In genomic region chr9:121299467-121300282, GRCh38 we compare ENCODE assay signal across 1 cellular context.
TF ChIP-seq lines count a peak whose summit lies in the region.

No MANE protein-coding gene starts in this region.

TF ChIP-seq in HepG2, 621 proteins besides CTCF, POLR2A, EP300 and RAD21 (continued from another document and continues in another):
- TF ChIP-seq FUBP1 (CRISPR knock-in tag; IDR thresholded peaks at IDR 0.05; ENCODE audit: borderline replicate concordance) = no peak
- TF ChIP-seq ZNF879 (CRISPR knock-in tag; IDR thresholded peaks at IDR 0.05) = no peak
- no peak for TF ChIP-seq HOXA9 (CRISPR knock-in tag; IDR thresholded peaks at IDR 0.05; ENCODE audit: borderline replicate concordance)
- no peak for TF ChIP-seq ZNF556 (CRISPR knock-in tag; IDR thresholded peaks at IDR 0.05; ENCODE audit: borderline replicate concordance)
- TF ChIP-seq ZBTB4 (CRISPR knock-in tag; IDR thresholded peaks at IDR 0.05; ENCODE audit: borderline replicate concordance) = no peak
- no peak for TF ChIP-seq SETDB1 (CRISPR knock-in tag; IDR thresholded peaks at IDR 0.05; ENCODE audit: borderline replicate concordance)
- TF ChIP-seq DNMT1 (CRISPR knock-in tag; IDR thresholded peaks at IDR 0.05) = no peak; the same call in 1 of the 2 replicates
- TF ChIP-seq ZNF468 (CRISPR knock-in tag; IDR thresholded peaks at IDR 0.05) = no peak
- TF ChIP-seq DNMT3B (CRISPR knock-in tag; conservative IDR thresholded peaks at IDR 0.05) = no peak
- TF ChIP-seq RELA (CRISPR knock-in tag; IDR thresholded peaks at IDR 0.05) = no peak
- TF ChIP-seq KDM5A (IDR thresholded peaks at IDR 0.05; ENCODE audit: borderline replicate concordance, low read length) = no peak
- TF ChIP-seq NR3C1 (CRISPR knock-in tag; IDR thresholded peaks at IDR 0.05) = no peak
- TF ChIP-seq POLR2AphosphoS2 (IDR thresholded peaks at IDR 0.05; ENCODE audit: low read depth, low read length) = no peak
- TF ChIP-seq JDP2 (CRISPR knock-in tag; IDR thresholded peaks at IDR 0.05; ENCODE audit: borderline replicate concordance) = no peak
- peak; percentile 61; the same call in 1 of the 2 replicates for TF ChIP-seq ZXDC (CRISPR knock-in tag; IDR thresholded peaks at IDR 0.05)
- TF ChIP-seq ZZZ3 (CRISPR knock-in tag; IDR thresholded peaks at IDR 0.05; ENCODE audit: borderline replicate concordance) = no peak
- TF ChIP-seq ZNF768 (CRISPR knock-in tag; IDR thresholded peaks at IDR 0.05) = peak; percentile 85
- TF ChIP-seq ZNF737 (CRISPR knock-in tag; IDR thresholded peaks at IDR 0.05; ENCODE audit: borderline replicate concordance) = no peak
- no peak for TF ChIP-seq ATM (IDR thresholded peaks at IDR 0.05; ENCODE audit: borderline replicate concordance)
- TF ChIP-seq TFE3 (CRISPR knock-in tag; IDR thresholded peaks at IDR 0.05) = peak; percentile 16; the same call in 1 of the 2 replicates
- no peak for TF ChIP-seq ZNF7 (CRISPR knock-in tag; IDR thresholded peaks at IDR 0.05)
- TF ChIP-seq CHCHD3 (CRISPR knock-in tag; IDR thresholded peaks at IDR 0.05) = no peak
- no peak for TF ChIP-seq ZBTB3 (CRISPR knock-in tag; IDR thresholded peaks at IDR 0.05; ENCODE audit: borderline replicate concordance, low read depth)
- no peak for TF ChIP-seq TEAD3 (CRISPR knock-in tag; optimal IDR thresholded peaks at IDR 0.05; ENCODE audit: borderline replicate concordance)
- TF ChIP-seq PATZ1 (CRISPR knock-in tag; IDR thresholded peaks at IDR 0.05) = peak; percentile 79
- 0 out of 2 replicates have a peak, but pooled peaks have one; percentile 39 for TF ChIP-seq SRY (CRISPR knock-in tag; IDR thresholded peaks at IDR 0.05)
- no peak for TF ChIP-seq THAP7 (CRISPR knock-in tag; IDR thresholded peaks at IDR 0.05)
- no peak for TF ChIP-seq GMEB2 (CRISPR knock-in tag; IDR thresholded peaks at IDR 0.05; ENCODE audit: low read depth)
- no peak; the same call in 1 of the 2 replicates for TF ChIP-seq BRD4 (CRISPR knock-in tag; IDR thresholded peaks at IDR 0.05)
- TF ChIP-seq WIZ (CRISPR knock-in tag; IDR thresholded peaks at IDR 0.05) = 0 out of 2 replicates have a peak, but pooled peaks have one; percentile 33
- no peak for TF ChIP-seq NONO (IDR thresholded peaks at IDR 0.05)
- TF ChIP-seq NONO (CRISPR knock-in tag; conservative IDR thresholded peaks at IDR 0.05) = no peak; the same call in 1 of the 2 replicates
- TF ChIP-seq TAF15 (IDR thresholded peaks at IDR 0.05; ENCODE audit: low read depth, low read length, poor library complexity, severe bottlenecking) = no peak
- peak; percentile 62; the same call in 1 of the 2 replicates for TF ChIP-seq ONECUT2 (CRISPR knock-in tag; IDR thresholded peaks at IDR 0.05)
- peak; percentile 52; the same call in 1 of the 2 replicates for TF ChIP-seq ZNF160 (CRISPR knock-in tag; IDR thresholded peaks at IDR 0.05)
- no peak for TF ChIP-seq RFXANK (CRISPR knock-in tag; IDR thresholded peaks at IDR 0.05)
- TF ChIP-seq KDM2A (CRISPR knock-in tag; IDR thresholded peaks at IDR 0.05; ENCODE audit: borderline replicate concordance, low read depth) = peak; percentile 64
- 0 out of 2 replicates have a peak, but pooled peaks have one; percentile 80 for TF ChIP-seq SATB2 (CRISPR knock-in tag; IDR thresholded peaks at IDR 0.05)
- TF ChIP-seq REL (CRISPR knock-in tag; conservative IDR thresholded peaks at IDR 0.05) = no peak
- TF ChIP-seq ZNF235 (CRISPR knock-in tag; IDR thresholded peaks at IDR 0.05; ENCODE audit: borderline replicate concordance) = peak; percentile 65; the same call in 1 of the 2 replicates
- TF ChIP-seq ZNF280D (CRISPR knock-in tag; IDR thresholded peaks at IDR 0.05) = no peak
- no peak for TF ChIP-seq ZSCAN9 (CRISPR knock-in tag; IDR thresholded peaks at IDR 0.05; ENCODE audit: borderline replicate concordance)
- TF ChIP-seq STAT6 (CRISPR knock-in tag; IDR thresholded peaks at IDR 0.05; ENCODE audit: borderline replicate concordance) = no peak
- TF ChIP-seq SP140L (CRISPR knock-in tag; IDR thresholded peaks at IDR 0.05; ENCODE audit: borderline replicate concordance) = no peak
